Comparison of ENCODE assay signal across 13 cellular contexts in the genomic region with DNA sequence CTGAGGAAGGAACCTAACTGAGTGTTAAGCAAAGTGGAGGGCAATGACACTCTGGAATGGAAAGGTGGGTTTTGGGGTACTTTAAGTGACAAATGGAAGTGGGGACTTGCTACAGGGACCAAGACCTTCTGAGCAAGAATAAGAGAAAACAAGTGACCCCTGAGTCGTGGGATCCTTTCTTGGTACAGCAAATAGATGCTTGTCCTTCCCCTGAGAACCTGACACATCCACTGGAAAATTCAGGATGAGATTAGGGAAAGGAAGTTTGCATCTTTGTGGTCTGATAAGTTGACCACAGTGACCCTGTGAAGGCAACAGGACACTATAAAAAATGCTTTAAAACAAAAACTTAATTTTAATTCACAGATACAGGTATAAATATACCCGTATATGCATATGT. TPM values are rescaled to one million over a fixed set of nuclear protein-coding genes. Genes with fewer than 3 reads are reported as not detected.
DNase-seq lines count a peak whose midpoint lies in the region; ATAC-seq and TF ChIP-seq lines count a peak whose summit lies in the region.
"Had no signal": no experiment of that assay in that cellular context is flagged by ENCODE, and none has a peak within 500 bp of the region (broad histone marks: within the 10 kb centered on the region; RNA-seq: fewer than 3 reads in every experiment).

No MANE protein-coding gene starts in this region.

- H3K27ac ChIP-seq in muscle layer of colon (ENCODE audit: low read depth, low read length) (peak overlapping the region; percentile 4), upper lobe of left lung (peak overlapping the region; percentile 98 to 99 (median 99)), PC-3 (ENCODE audit: low read length) (no peak overlapping the region)
- H3K27ac ChIP-seq: epithelial cell of prostate had no signal

- H3K9ac ChIP-seq in muscle layer of colon (ENCODE audit: low read length) (no peak overlapping the region), PC-3 (ENCODE audit: low read length) (no peak overlapping the region)

- no peaks in the 10 kb centered on the region for H3K27me3 Mint-ChIP-seq in activated naive CD4-positive, alpha-beta T cell treated with anti-CD3 and anti-CD28 coated beads, Interleukin-2, amount 50 U/mL, for 24 hours

- peaks cover 24% of the 10 kb centered on the region for H3K36me3 Mint-ChIP-seq in activated naive CD4-positive, alpha-beta T cell treated with anti-CD3 and anti-CD28 coated beads, Interleukin-2, amount 50 U/mL, for 24 hours
- peaks cover 27% of the 10 kb centered on the region in 2 donors for H3K36me3 Mint-ChIP-seq in activated naive CD4-positive, alpha-beta T cell treated with anti-CD3 and anti-CD28 coated beads, Interleukin-2, amount 50 U/mL, for 72 hours

- POLR2A ChIA-PET in PC-3 (lab: Charles Lee; ENCODE audit: unreplicated experiment) = interaction anchor here (0.6 kb wide), 1 partner anchor 54 kb away, joined by 3 read pairs; no protein-coding TSS in a partner anchor

- peak overlapping the region; percentile 90 for H3K4me3 Mint-ChIP-seq in activated naive CD4-positive, alpha-beta T cell treated with anti-CD3 and anti-CD28 coated beads, Interleukin-2, amount 50 U/mL, for 24 hours

- H3K9me3 ChIP-seq in muscle layer of colon (ENCODE audit: low read length) = no peaks in the 10 kb centered on the region
- H3K9me3 ChIP-seq in upper lobe of left lung = no peaks in the 10 kb centered on the region
- no peaks in the 10 kb centered on the region for H3K9me3 ChIP-seq in PC-3 (ENCODE audit: low read length)
- H3K9me3 ChIP-seq: breast epithelium, uterus had no signal

- no peak for TF ChIP-seq POLR2A in upper lobe of left lung (IDR thresholded peaks at IDR 0.05)

- peaks cover 53% of the 10 kb centered on the region for H3K4me1 ChIP-seq in muscle layer of colon (ENCODE audit: insufficient read depth, low read length)
- H3K4me1 ChIP-seq in upper lobe of left lung = peaks cover 54 to 65% (median 56%) of the 10 kb centered on the region in 4 donors
- H3K4me1 ChIP-seq in PC-3 (ENCODE audit: insufficient read depth, low read length) = peaks cover 41% of the 10 kb centered on the region

- H3F3A ChIP-seq in PC-3 (ENCODE audit: low read length, unreplicated experiment) = no peaks in the 10 kb centered on the region

- CTCF ChIA-PET in PC-3 (lab: Charles Lee) = no interaction called here

- no peaks in the 10 kb centered on the region for H3K9me3 Mint-ChIP-seq in activated naive CD4-positive, alpha-beta T cell treated with anti-CD3 and anti-CD28 coated beads, Interleukin-2, amount 50 U/mL, for 24 hours
- no peaks in the 10 kb centered on the region for H3K9me3 Mint-ChIP-seq in activated naive CD4-positive, alpha-beta T cell treated with anti-CD3 and anti-CD28 coated beads, Interleukin-2, amount 50 U/mL, for 72 hours

- peaks cover 51% of the 10 kb centered on the region for H3K4me1 Mint-ChIP-seq in activated naive CD4-positive, alpha-beta T cell treated with anti-CD3 and anti-CD28 coated beads, Interleukin-2, amount 50 U/mL, for 24 hours

- H4K20me1 ChIP-seq in PC-3 (ENCODE audit: low read length) = peaks cover 26% of the 10 kb centered on the region

- TF ChIP-seq CTCF in upper lobe of left lung (IDR thresholded peaks at IDR 0.05) (no peak), PC-3 (conservative IDR thresholded peaks at IDR 0.05; ENCODE audit: low read depth, low read length) (no peak)

- H3K27me3 ChIP-seq in muscle layer of colon (ENCODE audit: control insufficient read depth in 1 of 2, insufficient read depth in 2 of 2, low read length in 2 of 2) (no peaks in the 10 kb centered on the region), upper lobe of left lung (no peaks in the 10 kb centered on the region), PC-3 (ENCODE audit: low read length) (no peaks in the 10 kb centered on the region)
- H3K27me3 ChIP-seq: breast epithelium, uterus had no signal

- H3K36me3 ChIP-seq in muscle layer of colon (ENCODE audit: insufficient read depth, low read length) (peaks cover 18% of the 10 kb centered on the region), upper lobe of left lung (peaks cover 0 to 15% (median 8%) of the 10 kb centered on the region in 4 donors), PC-3 (ENCODE audit: low read depth, low read length) (peaks cover 8% of the 10 kb centered on the region; the same call in 1 of the 2 replicates)
- H3K36me3 ChIP-seq: breast epithelium, uterus had no signal

- H3K4me2 ChIP-seq in PC-3 (ENCODE audit: low read length) = no peak overlapping the region

- H3K4me3 ChIP-seq in muscle layer of colon (ENCODE audit: low read depth in 1 of 2, low read length in 2 of 2) (no peak overlapping the region), upper lobe of left lung (no peak overlapping the region), PC-3 (ENCODE audit: low read length) (no peak overlapping the region)
- H3K4me3 ChIP-seq: uterus had no signal

- WGBS in upper lobe of left lung, 2 donors = 52 to 85% methylated on average over 2 of the region's 2 CpGs

- no peak for ATAC-seq in activated naive CD4-positive, alpha-beta T cell treated with anti-CD3 and anti-CD28 coated beads, Interleukin-2, amount 50 U/mL, for 72 hours
- no peak for ATAC-seq in upper lobe of left lung (ENCODE audit: low FRiP score in 2 of 2)
- ATAC-seq in PC-3 = no peak

- intact Hi-C loops in PC-3 (cut with micrococcal nuclease) = loop anchor here (10.0 kb wide), 1 partner anchor 198 kb away; a partner anchor contains a TSS

- TF ChIP-seq EP300 in upper lobe of left lung (IDR thresholded peaks at IDR 0.05) = no peak

- H2AFZ ChIP-seq in PC-3 (ENCODE audit: low read length) = no peak overlapping the region

- no TSS peak for BruUV-seq in PC-3 (replicated peaks; lab: Mats Ljungman, UMichigan)

- peaks cover 30% of the 10 kb centered on the region for H3K79me2 ChIP-seq in PC-3 (ENCODE audit: low read length)

- peak overlapping the region; percentile 99 for H3K27ac Mint-ChIP-seq in activated naive CD4-positive, alpha-beta T cell treated with anti-CD3 and anti-CD28 coated beads, Interleukin-2, amount 50 U/mL, for 24 hours
- peak overlapping the region; percentile 99 to 100 for H3K27ac Mint-ChIP-seq in activated naive CD4-positive, alpha-beta T cell treated with anti-CD3 and anti-CD28 coated beads, Interleukin-2, amount 50 U/mL, for 72 hours

- H3K9me2 ChIP-seq in PC-3 (replicated peaks; ENCODE audit: low read length) = no peaks in the 10 kb centered on the region

- no peak for DNase-seq in activated naive CD4-positive, alpha-beta T cell treated with anti-CD3 and anti-CD28 coated beads, Interleukin-2, amount 50 U/mL, for 16 hours
- no peak for DNase-seq in activated naive CD4-positive, alpha-beta T cell treated with anti-CD3 and anti-CD28 coated beads, Interleukin-2, amount 50 U/mL, for 72 hours (ENCODE audit: low spot score in 2 of 2)
- DNase-seq in upper lobe of left lung (no peak), NCI-H82 (lab: John Stamatoyannopoulos, UW) (no peak), NCI-H748 treated with DMSO at 0.1 percent for 48 hours (lab: John Stamatoyannopoulos, UW) (no peak), PC-3 (no peak)
- DNase-seq: activated CD8-positive, alpha-beta memory T cell treated with anti-CD3 and anti-CD28 coated beads, Interleukin-2, amount 50 U/mL, for 4 hours; EL had no signal

RNA-seq across cellular contexts. Expression of a gene that starts 1.8 kb away (rescaled TPM):
- 100 to 1,000 TPM; 107 to 156 TPM for total RNA-seq in activated naive CD4-positive, alpha-beta T cell treated with anti-CD3 and anti-CD28 coated beads, Interleukin-2, amount 50 U/mL, for 72 hours
- total RNA-seq in upper lobe of left lung = 10 to 100 TPM; 42.1 to 94.3 (median 79.3) TPM
- total RNA-seq in PC-3 (2014; rRNA removed) = 21.1 and 23.1 TPM in 2 replicates

RNA-seq across cellular contexts. Expression of a gene that starts 50.9 kb away (rescaled TPM):
- total RNA-seq in activated naive CD4-positive, alpha-beta T cell treated with anti-CD3 and anti-CD28 coated beads, Interleukin-2, amount 50 U/mL, for 72 hours = not detected
- total RNA-seq in upper lobe of left lung (1 to 10 TPM in 1 of 6 donors, not detected in 5; 1.2 TPM), PC-3 (2014; rRNA removed) (not detected in 2 replicates)
- total RNA-seq: breast epithelium, uterus had no signal
